ENCODE assay signal across 16 cellular contexts in the genomic region with DNA sequence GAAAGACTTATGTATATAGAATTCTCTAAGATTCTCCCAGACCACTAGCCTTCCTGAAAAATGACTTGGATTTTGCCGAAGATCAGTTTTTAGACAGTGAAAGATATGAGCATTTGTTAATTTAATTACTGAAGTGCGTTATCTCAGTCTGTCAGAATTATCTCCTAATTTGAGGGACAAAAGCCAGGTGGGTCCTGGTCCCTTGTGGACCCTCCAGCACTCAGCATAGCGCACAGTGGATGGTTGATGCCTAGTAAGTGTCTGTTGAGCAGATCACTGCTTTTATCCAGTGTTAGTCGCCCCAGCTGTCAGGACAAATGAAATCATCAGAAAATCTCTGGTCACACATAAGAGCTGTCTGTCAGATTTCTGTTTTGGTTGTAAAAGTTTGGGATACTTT.
"Had no signal": no experiment of that assay in that cellular context is flagged by ENCODE, and none has a peak within 500 bp of the region (broad histone marks: within the 10 kb centered on the region; RNA-seq: fewer than 3 reads in every experiment).

No MANE protein-coding gene starts in this region.

- ATAC-seq: activated T-cell treated with anti-CD3 and anti-CD28 coated beads, Interleukin-2, amount 50 U/mL, for 72 hours; esophagus mucosa; left cardiac atrium; naive thymus-derived CD4-positive, alpha-beta T cell; stimulated activated naive B cell treated with anti-CD40 and anti-IgM and Interleukin-4, amounts not matched to agents 10 μg/mL and 1 μg/mL and 100 μg/mL, for 72 hours had no signal

- H3K36me3 ChIP-seq: ascending aorta, breast epithelium, spleen, tibial artery had no signal

- H3K9me3 ChIP-seq: ascending aorta, breast epithelium, spleen, tibial artery had no signal

- H3K4me3 ChIP-seq: ascending aorta, breast epithelium, spleen, tibial artery had no signal

- H3K27ac ChIP-seq: ascending aorta, breast epithelium, spleen, tibial artery had no signal

- H3K4me1 ChIP-seq: ascending aorta, breast epithelium, spleen had no signal

- DNase-seq: activated CD4-positive, alpha-beta T cell treated with anti-CD3 and anti-CD28 coated beads for 1 hour; activated effector memory CD4-positive, alpha-beta T cell treated with anti-CD3 and anti-CD28 coated beads, Interleukin-2, amount 50 U/mL, for 16 hours; activated naive CD4-positive, alpha-beta T cell treated with anti-CD3 and anti-CD28 coated beads, Interleukin-2, amount 50 U/mL, for 16 hours; activated T-cell treated with anti-CD3 and anti-CD28 coated beads, Interleukin-2, amount 50 U/mL, for 72 hours; cortex of kidney; effector CD8-positive, alpha-beta T cell; left cardiac atrium; naive thymus-derived CD4-positive, alpha-beta T cell; posterior cingulate gyrus; spleen; stimulated activated naive B cell treated with anti-CD40 and anti-IgM and Interleukin-4, amounts not matched to agents 10 μg/mL and 1 μg/mL and 100 μg/mL, for 72 hours; T1000; tibial artery had no signal

- H3K27me3 ChIP-seq: ascending aorta, breast epithelium, tibial artery had no signal
